1 cellular context compared by ENCODE assay signal in genomic region chr13:112078879-112079526, GRCh38.
TF ChIP-seq lines count a peak whose summit lies in the region.

No MANE protein-coding gene starts in this region.

TF ChIP-seq in HEK293, 187 proteins besides CTCF, POLR2A, EP300 and RAD21 (continued from another document and continues in another):
- TF ChIP-seq ZNF148 (tag by site-specific recombination; IDR thresholded peaks at IDR 0.05; ENCODE audit: borderline replicate concordance) (no peak), PRDM2 (tag by site-specific recombination; IDR thresholded peaks at IDR 0.05; ENCODE audit: borderline replicate concordance) (no peak), ZNF555 (tag by site-specific recombination; conservative IDR thresholded peaks at IDR 0.05) (no peak), ZNF518A (tag by site-specific recombination; conservative IDR thresholded peaks at IDR 0.05; ENCODE audit: low read depth) (no peak), GLIS1 (tag by site-specific recombination; IDR thresholded peaks at IDR 0.05) (no peak), ZNF184 (tag by site-specific recombination; IDR thresholded peaks at IDR 0.05) (no peak), ZNF174 (tag by site-specific recombination; IDR thresholded peaks at IDR 0.05) (no peak), ZNF701 (tag by site-specific recombination; IDR thresholded peaks at IDR 0.05) (no peak), ZNF26 (tag by site-specific recombination; IDR thresholded peaks at IDR 0.05) (no peak), PATZ1 (tag by site-specific recombination; IDR thresholded peaks at IDR 0.05) (peak; percentile 22; the same call in 1 of the 2 replicates), PRDM6 (tag by site-specific recombination; IDR thresholded peaks at IDR 0.05) (no peak), ZBTB20 (tag by site-specific recombination; IDR thresholded peaks at IDR 0.05) (no peak), YY2 (tag by site-specific recombination; IDR thresholded peaks at IDR 0.05) (no peak), ZNF2 (tag by site-specific recombination; IDR thresholded peaks at IDR 0.05) (peak; percentile 94; the same call in 1 of the 2 replicates), ZNF544 (tag by site-specific recombination; IDR thresholded peaks at IDR 0.05) (no peak), ZNF561 (tag by site-specific recombination; IDR thresholded peaks at IDR 0.05; ENCODE audit: borderline replicate concordance) (no peak), ZNF248 (tag by site-specific recombination; IDR thresholded peaks at IDR 0.05) (no peak), ZNF621 (tag by site-specific recombination; IDR thresholded peaks at IDR 0.05) (no peak), ZIC2 (tag by site-specific recombination; IDR thresholded peaks at IDR 0.05) (peak; percentile 93), ZSCAN4 (tag by site-specific recombination; IDR thresholded peaks at IDR 0.05) (peak; percentile 21; the same call in 1 of the 2 replicates), ZNF155 (tag by site-specific recombination; IDR thresholded peaks at IDR 0.05) (no peak), ZNF596 (tag by site-specific recombination; IDR thresholded peaks at IDR 0.05) (no peak), ZNF501 (tag by site-specific recombination; IDR thresholded peaks at IDR 0.05) (0 out of 2 replicates have a peak, but pooled peaks have one; percentile 47), GLI4 (tag by site-specific recombination; IDR thresholded peaks at IDR 0.05) (peak; percentile 95), ZNF362 (tag by site-specific recombination; IDR thresholded peaks at IDR 0.05) (no peak), ZNF24 (tag by site-specific recombination; IDR thresholded peaks at IDR 0.05) (no peak), ELK4 (IDR thresholded peaks at IDR 0.05; ENCODE audit: borderline replicate concordance, low read depth, low read length) (no peak), SP2 (tag by site-specific recombination; IDR thresholded peaks at IDR 0.05) (no peak), ZNF677 (tag by site-specific recombination; IDR thresholded peaks at IDR 0.05) (no peak), ZNF791 (tag by site-specific recombination; IDR thresholded peaks at IDR 0.05) (no peak), ZNF223 (tag by site-specific recombination; IDR thresholded peaks at IDR 0.05) (no peak), ZNF488 (tag by site-specific recombination; IDR thresholded peaks at IDR 0.05) (0 out of 2 replicates have a peak, but pooled peaks have one; percentile 35), FEZF1 (tag by site-specific recombination; IDR thresholded peaks at IDR 0.05) (no peak)
